ENCODE assay signal across 1 cellular context in the genomic region with DNA sequence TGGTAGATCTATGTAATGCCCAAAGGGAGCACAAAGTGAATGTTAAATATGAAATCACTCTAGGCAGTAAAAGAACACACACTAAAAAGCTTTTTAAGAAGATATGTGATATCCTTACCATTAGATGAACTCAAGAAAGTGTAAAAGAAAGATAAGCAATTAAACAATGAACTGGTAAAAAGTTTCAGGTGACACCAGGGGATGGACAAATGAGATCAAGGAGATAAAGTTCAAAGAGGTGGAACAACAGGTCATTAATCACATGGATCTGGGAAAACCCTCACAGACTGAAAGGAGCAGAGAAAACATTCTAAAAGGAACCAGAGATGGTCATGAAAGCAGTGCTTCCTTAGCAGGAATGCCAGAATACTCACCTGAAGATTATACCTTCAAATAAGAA.
TF ChIP-seq lines count a peak whose summit lies in the region.

No MANE protein-coding gene starts in this region.

TF ChIP-seq in HEK293, 187 proteins besides CTCF, POLR2A, EP300 and RAD21 (continues in another document):
- TF ChIP-seq, protein P1, sequence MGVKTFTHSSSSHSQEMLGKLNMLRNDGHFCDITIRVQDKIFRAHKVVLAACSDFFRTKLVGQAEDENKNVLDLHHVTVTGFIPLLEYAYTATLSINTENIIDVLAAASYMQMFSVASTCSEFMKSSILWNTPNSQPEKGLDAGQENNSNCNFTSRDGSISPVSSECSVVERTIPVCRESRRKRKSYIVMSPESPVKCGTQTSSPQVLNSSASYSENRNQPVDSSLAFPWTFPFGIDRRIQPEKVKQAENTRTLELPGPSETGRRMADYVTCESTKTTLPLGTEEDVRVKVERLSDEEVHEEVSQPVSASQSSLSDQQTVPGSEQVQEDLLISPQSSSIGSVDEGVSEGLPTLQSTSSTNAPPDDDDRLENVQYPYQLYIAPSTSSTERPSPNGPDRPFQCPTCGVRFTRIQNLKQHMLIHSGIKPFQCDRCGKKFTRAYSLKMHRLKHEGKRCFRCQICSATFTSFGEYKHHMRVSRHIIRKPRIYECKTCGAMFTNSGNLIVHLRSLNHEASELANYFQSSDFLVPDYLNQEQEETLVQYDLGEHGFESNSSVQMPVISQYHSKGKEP (tag by site-specific recombination; IDR thresholded peaks at IDR 0.05) = peak; percentile 79
- TF ChIP-seq BCL11A (tag by site-specific recombination; IDR thresholded peaks at IDR 0.05; ENCODE audit: low read depth) (peak; percentile 75; the same call in 1 of the 2 replicates), IKZF3 (tag by site-specific recombination; IDR thresholded peaks at IDR 0.05) (no peak), TCF7L2 (IDR thresholded peaks at IDR 0.05; ENCODE audit: borderline replicate concordance, low read depth, low read length) (peak; percentile 93), ZNF221 (tag by site-specific recombination; IDR thresholded peaks at IDR 0.05; ENCODE audit: borderline replicate concordance) (no peak), KLF9 (tag by site-specific recombination; IDR thresholded peaks at IDR 0.05; ENCODE audit: low read depth) (no peak), ZNF366 (tag by site-specific recombination; conservative IDR thresholded peaks at IDR 0.05) (peak; percentile 28; the same call in 1 of the 2 replicates), ZNF140 (tag by site-specific recombination; IDR thresholded peaks at IDR 0.05) (no peak), GLI2 (tag by site-specific recombination; IDR thresholded peaks at IDR 0.05; ENCODE audit: borderline replicate concordance, low read depth) (peak; percentile 5; the same call in 1 of the 2 replicates), WT1 (tag by site-specific recombination; IDR thresholded peaks at IDR 0.05) (peak; percentile 70), ZNF16 (tag by site-specific recombination; IDR thresholded peaks at IDR 0.05; ENCODE audit: low read depth) (no peak), ZNF23 (tag by site-specific recombination; IDR thresholded peaks at IDR 0.05; ENCODE audit: borderline replicate concordance) (no peak), ZNF548 (tag by site-specific recombination; IDR thresholded peaks at IDR 0.05) (no peak), ZNF248 (tag by site-specific recombination; IDR thresholded peaks at IDR 0.05) (no peak), ZNF677 (tag by site-specific recombination; IDR thresholded peaks at IDR 0.05) (no peak), GLIS1 (tag by site-specific recombination; IDR thresholded peaks at IDR 0.05) (no peak), ZNF558 (tag by site-specific recombination; IDR thresholded peaks at IDR 0.05) (no peak), ZNF585B (tag by site-specific recombination; IDR thresholded peaks at IDR 0.05) (no peak), ZNF610 (tag by site-specific recombination; IDR thresholded peaks at IDR 0.05; ENCODE audit: borderline replicate concordance) (0 out of 2 replicates have a peak, but pooled peaks have one; percentile 32), SCRT2 (tag by site-specific recombination; IDR thresholded peaks at IDR 0.05) (peak; percentile 84), ZNF670 (tag by site-specific recombination; IDR thresholded peaks at IDR 0.05; ENCODE audit: low read depth) (no peak), ZNF664 (tag by site-specific recombination; IDR thresholded peaks at IDR 0.05) (peak; percentile 86), SCRT1 (tag by site-specific recombination; IDR thresholded peaks at IDR 0.05; ENCODE audit: borderline replicate concordance) (peak; percentile 71), ZSCAN30 (tag by site-specific recombination; IDR thresholded peaks at IDR 0.05) (no peak), ZNF624 (tag by site-specific recombination; IDR thresholded peaks at IDR 0.05) (no peak), ZNF596 (tag by site-specific recombination; IDR thresholded peaks at IDR 0.05) (no peak), ZNF843 (tag by site-specific recombination; IDR thresholded peaks at IDR 0.05) (peak; percentile 87), FEZF1 (tag by site-specific recombination; IDR thresholded peaks at IDR 0.05) (peak; percentile 90), KLF8 (tag by site-specific recombination; IDR thresholded peaks at IDR 0.05) (peak; percentile 61), ZNF175 (tag by site-specific recombination; IDR thresholded peaks at IDR 0.05) (no peak), TRIM28 (IDR thresholded peaks at IDR 0.05; ENCODE audit: borderline replicate concordance, low read length) (no peak), ZSCAN23 (tag by site-specific recombination; IDR thresholded peaks at IDR 0.05) (0 out of 2 replicates have a peak, but pooled peaks have one; percentile 56), ZXDB (tag by site-specific recombination; IDR thresholded peaks at IDR 0.05) (peak; percentile 57; the same call in 1 of the 2 replicates), ZNF530 (tag by site-specific recombination; IDR thresholded peaks at IDR 0.05; ENCODE audit: low read depth) (no peak), ZNF223 (tag by site-specific recombination; IDR thresholded peaks at IDR 0.05) (no peak), SP7 (tag by site-specific recombination; IDR thresholded peaks at IDR 0.05) (peak; percentile 83), ZNF514 (tag by site-specific recombination; IDR thresholded peaks at IDR 0.05) (no peak)
- TF ChIP-seq, protein P2, sequence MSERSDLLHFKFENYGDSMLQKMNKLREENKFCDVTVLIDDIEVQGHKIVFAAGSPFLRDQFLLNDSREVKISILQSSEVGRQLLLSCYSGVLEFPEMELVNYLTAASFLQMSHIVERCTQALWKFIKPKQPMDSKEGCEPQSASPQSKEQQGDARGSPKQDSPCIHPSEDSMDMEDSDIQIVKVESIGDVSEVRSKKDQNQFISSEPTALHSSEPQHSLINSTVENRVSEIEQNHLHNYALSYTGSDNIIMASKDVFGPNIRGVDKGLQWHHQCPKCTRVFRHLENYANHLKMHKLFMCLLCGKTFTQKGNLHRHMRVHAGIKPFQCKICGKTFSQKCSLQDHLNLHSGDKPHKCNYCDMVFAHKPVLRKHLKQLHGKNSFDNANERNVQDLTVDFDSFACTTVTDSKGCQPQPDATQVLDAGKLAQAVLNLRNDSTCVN (tag by site-specific recombination; optimal IDR thresholded peaks at IDR 0.05) = no peak
- TF ChIP-seq, protein P3, sequence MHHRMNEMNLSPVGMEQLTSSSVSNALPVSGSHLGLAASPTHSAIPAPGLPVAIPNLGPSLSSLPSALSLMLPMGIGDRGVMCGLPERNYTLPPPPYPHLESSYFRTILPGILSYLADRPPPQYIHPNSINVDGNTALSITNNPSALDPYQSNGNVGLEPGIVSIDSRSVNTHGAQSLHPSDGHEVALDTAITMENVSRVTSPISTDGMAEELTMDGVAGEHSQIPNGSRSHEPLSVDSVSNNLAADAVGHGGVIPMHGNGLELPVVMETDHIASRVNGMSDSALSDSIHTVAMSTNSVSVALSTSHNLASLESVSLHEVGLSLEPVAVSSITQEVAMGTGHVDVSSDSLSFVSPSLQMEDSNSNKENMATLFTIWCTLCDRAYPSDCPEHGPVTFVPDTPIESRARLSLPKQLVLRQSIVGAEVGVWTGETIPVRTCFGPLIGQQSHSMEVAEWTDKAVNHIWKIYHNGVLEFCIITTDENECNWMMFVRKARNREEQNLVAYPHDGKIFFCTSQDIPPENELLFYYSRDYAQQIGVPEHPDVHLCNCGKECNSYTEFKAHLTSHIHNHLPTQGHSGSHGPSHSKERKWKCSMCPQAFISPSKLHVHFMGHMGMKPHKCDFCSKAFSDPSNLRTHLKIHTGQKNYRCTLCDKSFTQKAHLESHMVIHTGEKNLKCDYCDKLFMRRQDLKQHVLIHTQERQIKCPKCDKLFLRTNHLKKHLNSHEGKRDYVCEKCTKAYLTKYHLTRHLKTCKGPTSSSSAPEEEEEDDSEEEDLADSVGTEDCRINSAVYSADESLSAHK (tag by site-specific recombination; IDR thresholded peaks at IDR 0.05) = peak; percentile 41; the same call in 1 of the 2 replicates
- TF ChIP-seq, protein P4, sequence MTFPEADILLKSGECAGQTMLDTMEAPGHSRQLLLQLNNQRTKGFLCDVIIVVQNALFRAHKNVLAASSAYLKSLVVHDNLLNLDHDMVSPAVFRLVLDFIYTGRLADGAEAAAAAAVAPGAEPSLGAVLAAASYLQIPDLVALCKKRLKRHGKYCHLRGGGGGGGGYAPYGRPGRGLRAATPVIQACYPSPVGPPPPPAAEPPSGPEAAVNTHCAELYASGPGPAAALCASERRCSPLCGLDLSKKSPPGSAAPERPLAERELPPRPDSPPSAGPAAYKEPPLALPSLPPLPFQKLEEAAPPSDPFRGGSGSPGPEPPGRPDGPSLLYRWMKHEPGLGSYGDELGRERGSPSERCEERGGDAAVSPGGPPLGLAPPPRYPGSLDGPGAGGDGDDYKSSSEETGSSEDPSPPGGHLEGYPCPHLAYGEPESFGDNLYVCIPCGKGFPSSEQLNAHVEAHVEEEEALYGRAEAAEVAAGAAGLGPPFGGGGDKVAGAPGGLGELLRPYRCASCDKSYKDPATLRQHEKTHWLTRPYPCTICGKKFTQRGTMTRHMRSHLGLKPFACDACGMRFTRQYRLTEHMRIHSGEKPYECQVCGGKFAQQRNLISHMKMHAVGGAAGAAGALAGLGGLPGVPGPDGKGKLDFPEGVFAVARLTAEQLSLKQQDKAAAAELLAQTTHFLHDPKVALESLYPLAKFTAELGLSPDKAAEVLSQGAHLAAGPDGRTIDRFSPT (tag by site-specific recombination; IDR thresholded peaks at IDR 0.05) = no peak
- TF ChIP-seq, protein P5, sequence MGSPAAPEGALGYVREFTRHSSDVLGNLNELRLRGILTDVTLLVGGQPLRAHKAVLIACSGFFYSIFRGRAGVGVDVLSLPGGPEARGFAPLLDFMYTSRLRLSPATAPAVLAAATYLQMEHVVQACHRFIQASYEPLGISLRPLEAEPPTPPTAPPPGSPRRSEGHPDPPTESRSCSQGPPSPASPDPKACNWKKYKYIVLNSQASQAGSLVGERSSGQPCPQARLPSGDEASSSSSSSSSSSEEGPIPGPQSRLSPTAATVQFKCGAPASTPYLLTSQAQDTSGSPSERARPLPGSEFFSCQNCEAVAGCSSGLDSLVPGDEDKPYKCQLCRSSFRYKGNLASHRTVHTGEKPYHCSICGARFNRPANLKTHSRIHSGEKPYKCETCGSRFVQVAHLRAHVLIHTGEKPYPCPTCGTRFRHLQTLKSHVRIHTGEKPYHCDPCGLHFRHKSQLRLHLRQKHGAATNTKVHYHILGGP (tag by site-specific recombination; IDR thresholded peaks at IDR 0.05) = peak; percentile 67
- TF ChIP-seq, protein P6, sequence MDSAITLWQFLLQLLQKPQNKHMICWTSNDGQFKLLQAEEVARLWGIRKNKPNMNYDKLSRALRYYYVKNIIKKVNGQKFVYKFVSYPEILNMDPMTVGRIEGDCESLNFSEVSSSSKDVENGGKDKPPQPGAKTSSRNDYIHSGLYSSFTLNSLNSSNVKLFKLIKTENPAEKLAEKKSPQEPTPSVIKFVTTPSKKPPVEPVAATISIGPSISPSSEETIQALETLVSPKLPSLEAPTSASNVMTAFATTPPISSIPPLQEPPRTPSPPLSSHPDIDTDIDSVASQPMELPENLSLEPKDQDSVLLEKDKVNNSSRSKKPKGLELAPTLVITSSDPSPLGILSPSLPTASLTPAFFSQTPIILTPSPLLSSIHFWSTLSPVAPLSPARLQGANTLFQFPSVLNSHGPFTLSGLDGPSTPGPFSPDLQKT (IDR thresholded peaks at IDR 0.05; ENCODE audit: borderline replicate concordance, low read depth, low read length) = no peak
- TF ChIP-seq, protein P7, sequence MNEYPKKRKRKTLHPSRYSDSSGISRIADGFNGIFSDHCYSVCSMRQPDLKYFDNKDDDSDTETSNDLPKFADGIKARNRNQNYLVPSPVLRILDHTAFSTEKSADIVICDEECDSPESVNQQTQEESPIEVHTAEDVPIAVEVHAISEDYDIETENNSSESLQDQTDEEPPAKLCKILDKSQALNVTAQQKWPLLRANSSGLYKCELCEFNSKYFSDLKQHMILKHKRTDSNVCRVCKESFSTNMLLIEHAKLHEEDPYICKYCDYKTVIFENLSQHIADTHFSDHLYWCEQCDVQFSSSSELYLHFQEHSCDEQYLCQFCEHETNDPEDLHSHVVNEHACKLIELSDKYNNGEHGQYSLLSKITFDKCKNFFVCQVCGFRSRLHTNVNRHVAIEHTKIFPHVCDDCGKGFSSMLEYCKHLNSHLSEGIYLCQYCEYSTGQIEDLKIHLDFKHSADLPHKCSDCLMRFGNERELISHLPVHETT (tag by site-specific recombination; IDR thresholded peaks at IDR 0.05) = peak; percentile 43; the same call in 1 of the 2 replicates
- TF ChIP-seq, protein P8, sequence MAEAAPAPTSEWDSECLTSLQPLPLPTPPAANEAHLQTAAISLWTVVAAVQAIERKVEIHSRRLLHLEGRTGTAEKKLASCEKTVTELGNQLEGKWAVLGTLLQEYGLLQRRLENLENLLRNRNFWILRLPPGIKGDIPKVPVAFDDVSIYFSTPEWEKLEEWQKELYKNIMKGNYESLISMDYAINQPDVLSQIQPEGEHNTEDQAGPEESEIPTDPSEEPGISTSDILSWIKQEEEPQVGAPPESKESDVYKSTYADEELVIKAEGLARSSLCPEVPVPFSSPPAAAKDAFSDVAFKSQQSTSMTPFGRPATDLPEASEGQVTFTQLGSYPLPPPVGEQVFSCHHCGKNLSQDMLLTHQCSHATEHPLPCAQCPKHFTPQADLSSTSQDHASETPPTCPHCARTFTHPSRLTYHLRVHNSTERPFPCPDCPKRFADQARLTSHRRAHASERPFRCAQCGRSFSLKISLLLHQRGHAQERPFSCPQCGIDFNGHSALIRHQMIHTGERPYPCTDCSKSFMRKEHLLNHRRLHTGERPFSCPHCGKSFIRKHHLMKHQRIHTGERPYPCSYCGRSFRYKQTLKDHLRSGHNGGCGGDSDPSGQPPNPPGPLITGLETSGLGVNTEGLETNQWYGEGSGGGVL (tag by site-specific recombination; IDR thresholded peaks at IDR 0.05) = no peak
- TF ChIP-seq, protein P9, sequence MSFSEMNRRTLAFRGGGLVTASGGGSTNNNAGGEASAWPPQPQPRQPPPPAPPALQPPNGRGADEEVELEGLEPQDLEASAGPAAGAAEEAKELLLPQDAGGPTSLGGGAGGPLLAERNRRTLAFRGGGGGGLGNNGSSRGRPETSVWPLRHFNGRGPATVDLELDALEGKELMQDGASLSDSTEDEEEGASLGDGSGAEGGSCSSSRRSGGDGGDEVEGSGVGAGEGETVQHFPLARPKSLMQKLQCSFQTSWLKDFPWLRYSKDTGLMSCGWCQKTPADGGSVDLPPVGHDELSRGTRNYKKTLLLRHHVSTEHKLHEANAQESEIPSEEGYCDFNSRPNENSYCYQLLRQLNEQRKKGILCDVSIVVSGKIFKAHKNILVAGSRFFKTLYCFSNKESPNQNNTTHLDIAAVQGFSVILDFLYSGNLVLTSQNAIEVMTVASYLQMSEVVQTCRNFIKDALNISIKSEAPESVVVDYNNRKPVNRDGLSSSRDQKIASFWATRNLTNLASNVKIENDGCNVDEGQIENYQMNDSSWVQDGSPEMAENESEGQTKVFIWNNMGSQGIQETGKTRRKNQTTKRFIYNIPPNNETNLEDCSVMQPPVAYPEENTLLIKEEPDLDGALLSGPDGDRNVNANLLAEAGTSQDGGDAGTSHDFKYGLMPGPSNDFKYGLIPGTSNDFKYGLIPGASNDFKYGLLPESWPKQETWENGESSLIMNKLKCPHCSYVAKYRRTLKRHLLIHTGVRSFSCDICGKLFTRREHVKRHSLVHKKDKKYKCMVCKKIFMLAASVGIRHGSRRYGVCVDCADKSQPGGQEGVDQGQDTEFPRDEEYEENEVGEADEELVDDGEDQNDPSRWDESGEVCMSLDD (tag by site-specific recombination; IDR thresholded peaks at IDR 0.05) = no peak
- TF ChIP-seq, protein P10, sequence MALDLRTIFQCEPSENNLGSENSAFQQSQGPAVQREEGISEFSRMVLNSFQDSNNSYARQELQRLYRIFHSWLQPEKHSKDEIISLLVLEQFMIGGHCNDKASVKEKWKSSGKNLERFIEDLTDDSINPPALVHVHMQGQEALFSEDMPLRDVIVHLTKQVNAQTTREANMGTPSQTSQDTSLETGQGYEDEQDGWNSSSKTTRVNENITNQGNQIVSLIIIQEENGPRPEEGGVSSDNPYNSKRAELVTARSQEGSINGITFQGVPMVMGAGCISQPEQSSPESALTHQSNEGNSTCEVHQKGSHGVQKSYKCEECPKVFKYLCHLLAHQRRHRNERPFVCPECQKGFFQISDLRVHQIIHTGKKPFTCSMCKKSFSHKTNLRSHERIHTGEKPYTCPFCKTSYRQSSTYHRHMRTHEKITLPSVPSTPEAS (tag by site-specific recombination; IDR thresholded peaks at IDR 0.05) = no peak
